ENCODE assay signal across 8 cellular contexts in genomic region chr3:57164606-57165573, GRCh38. TPM values are rescaled to one million over a fixed set of nuclear protein-coding genes. Genes with fewer than 3 reads are reported as not detected.
A peak's percentile ranks its signal among the peaks of the same experiment; 100 is the strongest.
DNase-seq lines count a peak whose midpoint lies in the region; ATAC-seq, FAIRE-seq and TF ChIP-seq lines count a peak whose summit lies in the region.

Gene IL17RD (minus strand): TSS chr3:57165353. CDS start chr3:57165286, 67 bp downstream.

- no peak for FAIRE-seq in astrocyte (lab: Jason Lieb, UNC)

- H4K20me1 ChIP-seq in Karpas-422 (ENCODE audit: insufficient read depth, low read depth, low read length) (no peaks in the 10 kb centered on the region), SU-DHL-6 (ENCODE audit: low read depth, low read length) (no peaks in the 10 kb centered on the region), astrocyte (ENCODE audit: insufficient read depth, low read length) (peaks cover 23% of the 10 kb centered on the region), hepatocyte (ENCODE audit: insufficient read depth, poor library complexity, severe bottlenecking) (no peaks in the 10 kb centered on the region)

- WGBS in hepatocyte (ENCODE audit: low lambda C conversion rate, missing lambda C conversion rate) = 2% methylated on average over 63 of the region's 100 CpGs

- H3K9me3 Mint-ChIP-seq in astrocyte (ENCODE audit: unreplicated experiment) = no peaks in the 10 kb centered on the region

- no peak within 1 kb of the TSS for H2AFZ ChIP-seq in Karpas-422 (ENCODE audit: low read length)
- no peak within 1 kb of the TSS for H2AFZ ChIP-seq in SU-DHL-6 (ENCODE audit: low read depth, low read length, severe bottlenecking)
- peak within 1 kb of the TSS; percentile 94 for H2AFZ ChIP-seq in astrocyte (ENCODE audit: low read depth, low read length)
- peak within 1 kb of the TSS; percentile 91 for H2AFZ ChIP-seq in hepatocyte

- H3K27me3 Mint-ChIP-seq in astrocyte (ENCODE audit: low read depth, unreplicated experiment) = peaks cover 22% of the 10 kb centered on the region

- H3K36me3 Mint-ChIP-seq in astrocyte (ENCODE audit: low read depth, unreplicated experiment) = no peaks in the 10 kb centered on the region

- no peaks in the 10 kb centered on the region for H3K36me3 ChIP-seq in Karpas-422 (ENCODE audit: insufficient read depth, low read length)
- H3K36me3 ChIP-seq in SU-DHL-6 (ENCODE audit: low read length) = no peaks in the 10 kb centered on the region
- H3K36me3 ChIP-seq in astrocyte (ENCODE audit: insufficient read depth, low read length) = no peaks in the 10 kb centered on the region
- H3K36me3 ChIP-seq in hepatocyte (replicated peaks; ENCODE audit: insufficient read depth, low read depth) = no peaks in the 10 kb centered on the region

- peaks cover 15% of the 10 kb centered on the region for H3K4me1 Mint-ChIP-seq in astrocyte (ENCODE audit: low read depth, unreplicated experiment)

- H3K27me3 ChIP-seq in Karpas-422 (ENCODE audit: low read length) = no peaks in the 10 kb centered on the region
- no peaks in the 10 kb centered on the region; the same call in 1 of the 2 replicates for H3K27me3 ChIP-seq in SU-DHL-6 (ENCODE audit: low read length)
- peaks cover 5% of the 10 kb centered on the region for H3K27me3 ChIP-seq in astrocyte (ENCODE audit: insufficient read depth, low read length)
- peaks cover 3% of the 10 kb centered on the region for H3K27me3 ChIP-seq in hepatocyte

- TF ChIP-seq CTCF in SU-DHL-6 (IDR thresholded peaks at IDR 0.05; ENCODE audit: insufficient read depth, low read length, poor library complexity, severe bottlenecking) (no peak), astrocyte (IDR thresholded peaks at IDR 0.05; ENCODE audit: insufficient read depth, low read depth, low read length) (no peak), hepatocyte (IDR thresholded peaks at IDR 0.05; ENCODE audit: poor library complexity) (no peak)

- H3K4me3 Mint-ChIP-seq in astrocyte (ENCODE audit: unreplicated experiment) = peak within 1 kb of the TSS; percentile 95

- DNase-seq in NCI-H2081 (lab: John Stamatoyannopoulos, UW) (peak; percentile 50 to 55), NCI-H2081 treated with DMSO at 0.1 percent for 48 hours (lab: John Stamatoyannopoulos, UW) (no peak), Karpas-422 (peak; percentile 85), astrocyte (ENCODE audit: low read depth) (no peak), hepatocyte (ENCODE audit: low spot score) (peak; percentile 95), retina (peak; percentile 87)

- peak within 1 kb of the TSS; percentile 57 for H3K4me2 ChIP-seq in Karpas-422 (ENCODE audit: low read depth, low read length, poor library complexity, severe bottlenecking)
- peak within 1 kb of the TSS; percentile 43 for H3K4me2 ChIP-seq in SU-DHL-6 (ENCODE audit: low read depth, low read length, poor library complexity, severe bottlenecking)
- peak within 1 kb of the TSS; percentile 87 for H3K4me2 ChIP-seq in astrocyte (ENCODE audit: low read length)
- peak within 1 kb of the TSS; percentile 100 for H3K4me2 ChIP-seq in hepatocyte

- H3F3A ChIP-seq in SU-DHL-6 (ENCODE audit: insufficient read depth) = no peaks in the 10 kb centered on the region

- H3K4me3 ChIP-seq in Karpas-422 (ENCODE audit: low read length) = peak within 1 kb of the TSS; percentile 57; the same call in 1 of the 2 replicates
- peak within 1 kb of the TSS; percentile 54 for H3K4me3 ChIP-seq in SU-DHL-6 (ENCODE audit: insufficient read depth, low read length, poor library complexity, severe bottlenecking)
- H3K4me3 ChIP-seq in astrocyte (ENCODE audit: insufficient read depth, low read depth, low read length) = peak within 1 kb of the TSS; percentile 70
- peak within 1 kb of the TSS; percentile 97 for H3K4me3 ChIP-seq in hepatocyte

- H3K4me1 ChIP-seq in Karpas-422 (ENCODE audit: low read length) (peaks cover 21% of the 10 kb centered on the region), astrocyte (ENCODE audit: insufficient read depth, low read length) (peaks cover 25% of the 10 kb centered on the region), hepatocyte (ENCODE audit: insufficient read depth) (peaks cover 20% of the 10 kb centered on the region)

- ATAC-seq in HG03571 (IDR thresholded peaks at IDR 0.05; ENCODE audit: unreplicated experiment) = no peak

- peak within 1 kb of the TSS; percentile 51 for H3K9ac ChIP-seq in Karpas-422 (ENCODE audit: low read length)
- peak within 1 kb of the TSS; percentile 19; the same call in 1 of the 2 replicates for H3K9ac ChIP-seq in SU-DHL-6 (ENCODE audit: low read length)
- peak within 1 kb of the TSS; percentile 45 for H3K9ac ChIP-seq in astrocyte (ENCODE audit: low read length)

- H3K79me2 ChIP-seq in Karpas-422 (ENCODE audit: low read length) (no peaks in the 10 kb centered on the region), SU-DHL-6 (ENCODE audit: insufficient read depth, low read length) (no peaks in the 10 kb centered on the region), astrocyte (ENCODE audit: insufficient read depth, low read length) (peaks cover 21% of the 10 kb centered on the region), hepatocyte (peaks cover 9% of the 10 kb centered on the region)

- H3K27ac ChIP-seq in Karpas-422 (ENCODE audit: low read length) (no peak within 1 kb of the TSS), SU-DHL-6 (ENCODE audit: low read depth, low read length) (no peak within 1 kb of the TSS), astrocyte (ENCODE audit: low read depth, low read length) (no peak within 1 kb of the TSS), hepatocyte (peak within 1 kb of the TSS; percentile 37)

- H3K9me3 ChIP-seq in Karpas-422 (ENCODE audit: low read length) (no peaks in the 10 kb centered on the region), SU-DHL-6 (ENCODE audit: insufficient read depth, low read length) (no peaks in the 10 kb centered on the region), astrocyte (ENCODE audit: insufficient read depth, low read depth, low read length) (no peaks in the 10 kb centered on the region), hepatocyte (ENCODE audit: low read depth) (no peaks in the 10 kb centered on the region)

- H3K27ac Mint-ChIP-seq in astrocyte (ENCODE audit: unreplicated experiment) = no peak within 1 kb of the TSS

- H3K9me2 ChIP-seq in Karpas-422 (replicated peaks; ENCODE audit: insufficient read depth, low read length) = no peaks in the 10 kb centered on the region
- no peaks in the 10 kb centered on the region for H3K9me2 ChIP-seq in SU-DHL-6 (replicated peaks; ENCODE audit: insufficient read depth, low read length)
- H3K9me2 ChIP-seq in hepatocyte (replicated peaks; ENCODE audit: insufficient read depth) = no peaks in the 10 kb centered on the region

RNA-seq across cellular contexts. Expression of gene IL17RD, which starts in this region (rescaled TPM):
- total RNA-seq in Karpas-422 (2014; rRNA removed; shearing (Covaris generic); ENCODE audit: low replicate concordance) = 0.43 and 1.2 TPM in 2 replicates
- 8.7 and 13.0 TPM in 2 replicates for total RNA-seq in astrocyte
- total RNA-seq in hepatocyte = 6.2 and 6.7 TPM in 2 replicates
- 1.7 and 2.0 TPM in 2 replicates for polyA plus RNA-seq in hepatocyte

Comparison
In these comparisons a context has a peak if more than half of its experiments do, and no peak if none do; other contexts are left out.
1. DNase-seq: peak in NCI-H2081 (2 of 2), Karpas-422 (single experiment), hepatocyte (single experiment) and retina (single experiment); none in NCI-H2081 treated with DMSO at 0.1 percent for 48 hours (single experiment) and astrocyte (single experiment).
2. H2AFZ ChIP-seq: peak in astrocyte (single experiment) and hepatocyte (single experiment); none in Karpas-422 (single experiment) and SU-DHL-6 (single experiment).
3. H3K4me2 ChIP-seq: peak in every context shown above with its lines; median percentile 100 in hepatocyte; 87 in astrocyte; 57 in Karpas-422; 43 in SU-DHL-6.
4. Peak in every context shown above with its lines, with median percentiles within 50 percentile points of each other: H3K4me3 ChIP-seq and H3K9ac ChIP-seq.